In the genomic region with DNA sequence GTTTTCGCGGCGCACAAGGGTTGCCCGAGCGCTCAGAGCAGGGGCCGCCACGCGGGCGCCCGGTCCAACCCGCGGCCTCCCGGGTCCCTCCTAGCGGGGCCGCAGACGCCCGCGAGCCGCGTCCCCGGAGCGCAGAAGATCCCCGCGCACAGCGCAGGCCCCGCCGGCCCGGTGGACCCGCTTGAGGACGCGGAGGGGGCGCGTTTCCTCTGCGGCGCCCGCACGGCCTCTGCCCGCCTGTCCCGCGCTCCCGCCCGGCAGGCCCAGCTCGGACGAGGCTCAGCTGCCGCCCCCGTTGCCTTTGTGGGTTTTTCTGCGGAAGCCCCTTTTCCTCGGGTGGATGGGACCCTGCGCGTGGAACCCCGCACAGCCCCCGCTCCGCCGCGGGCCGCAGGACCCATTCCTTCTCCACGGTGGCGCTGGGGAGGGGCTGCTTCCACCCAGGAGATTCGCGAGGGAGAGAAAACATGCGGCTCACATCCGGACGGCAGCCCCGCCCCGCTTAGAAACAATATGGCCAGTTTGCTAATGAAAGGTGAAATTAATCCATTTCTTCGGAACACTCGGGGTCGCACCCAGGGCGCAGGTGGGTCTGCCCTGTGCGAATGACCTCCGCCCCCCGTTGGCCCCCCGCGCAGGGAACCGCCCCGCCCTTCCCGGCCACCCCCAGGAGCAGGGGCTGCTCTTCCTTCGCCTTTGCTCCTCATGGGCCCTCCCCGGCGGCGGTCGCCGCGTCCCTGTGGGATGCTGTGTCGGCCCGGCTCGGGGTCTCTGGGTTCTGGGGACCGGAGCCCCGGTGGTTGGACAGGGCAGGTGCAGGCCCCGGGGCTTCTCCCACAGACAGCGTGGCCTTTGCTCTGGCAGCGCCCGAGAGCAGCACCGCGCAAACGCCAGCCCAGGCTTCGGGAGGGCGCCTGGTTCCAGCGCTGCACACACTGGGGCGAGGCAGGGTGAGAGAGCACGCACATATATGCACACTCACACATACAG, we compare ENCODE assay signal across 14 cellular contexts. TPM values are rescaled to one million over a fixed set of nuclear protein-coding genes. Genes with fewer than 3 reads are reported as not detected.
DNase-seq lines count a peak whose midpoint lies in the region; ATAC-seq and TF ChIP-seq lines count a peak whose summit lies in the region.
"Had no signal": no experiment of that assay in that cellular context is flagged by ENCODE, and none has a peak within 500 bp of the region (broad histone marks: within the 10 kb centered on the region; RNA-seq: fewer than 3 reads in every experiment).

No MANE protein-coding gene starts in this region.

- H4K12ac ChIP-seq in trophoblast cell (ENCODE audit: low read depth, low read length): no peak overlapping the region

- H2BK5ac ChIP-seq in trophoblast cell (ENCODE audit: low read depth, low read length, poor library complexity): no peak overlapping the region

- H3K4me2 ChIP-seq in trophoblast cell (ENCODE audit: low read length): peak overlapping the region; percentile 46

- no peaks in the 10 kb centered on the region for H3K79me2 ChIP-seq in trophoblast cell (ENCODE audit: control insufficient read depth, insufficient read depth, low read length, poor library complexity)

- no peak overlapping the region for H2AFZ ChIP-seq in trophoblast cell (ENCODE audit: insufficient read depth, low read length, poor library complexity)

- H3K4me3 ChIP-seq in RWPE2 (ENCODE audit: severe bottlenecking): peak overlapping the region; percentile 1
- H3K4me3 ChIP-seq in right cardiac atrium (ENCODE audit: low read length): peak overlapping the region; percentile 4
- H3K4me3 ChIP-seq in trophoblast cell (ENCODE audit: low read depth, low read length): peak overlapping the region; percentile 59
- H3K4me3 ChIP-seq: SJCRH30 had no signal

- no peak for TF ChIP-seq CTCF in RWPE2 (IDR thresholded peaks at IDR 0.05; ENCODE audit: poor library complexity, severe bottlenecking)

- H3K14ac ChIP-seq in trophoblast cell (ENCODE audit: low read length): no peak overlapping the region

- 15% methylated on average over 101 of the region's 101 CpGs for WGBS in right cardiac atrium
- WGBS in trophoblast cell (ENCODE audit: extremely low coverage, insufficient coverage, insufficient read length): no CpG with 5 or more reads among the region's 101 CpGs

- no peak overlapping the region for H2AK5ac ChIP-seq in trophoblast cell (ENCODE audit: low read length)

- H3K79me1 ChIP-seq in trophoblast cell (ENCODE audit: low read length): no peaks in the 10 kb centered on the region

- H3K9ac ChIP-seq in trophoblast cell (ENCODE audit: low read length): no peak overlapping the region

- intact Hi-C loops in right cardiac atrium (cut with DNase I): no loop called here

- no peak overlapping the region for H2BK12ac ChIP-seq in trophoblast cell (ENCODE audit: low read length)

- peak overlapping the region; percentile 55 for H3K23ac ChIP-seq in trophoblast cell (ENCODE audit: low read length)

- H3K27me3 ChIP-seq in RWPE2 (ENCODE audit: insufficient read depth, poor library complexity, severe bottlenecking): peaks cover 18% of the 10 kb centered on the region
- H3K27me3 ChIP-seq in right cardiac atrium (ENCODE audit: control insufficient read depth, insufficient read depth): no peaks in the 10 kb centered on the region
- H3K27me3 ChIP-seq in trophoblast cell (ENCODE audit: insufficient read depth, low read length): peaks cover 34% of the 10 kb centered on the region
- H3K27me3 ChIP-seq: SJCRH30 had no signal

- H3K9me3 ChIP-seq in RWPE2 (ENCODE audit: severe bottlenecking) (no peaks in the 10 kb centered on the region), right cardiac atrium (ENCODE audit: control insufficient read depth, low read length) (no peaks in the 10 kb centered on the region), trophoblast cell (ENCODE audit: insufficient read depth, low read depth, low read length) (peaks cover 10% of the 10 kb centered on the region)
- H3K9me3 ChIP-seq: SJCRH30 had no signal

- H3K18ac ChIP-seq in trophoblast cell (ENCODE audit: low read length): no peak overlapping the region

- peak; percentile 40 for DNase-seq in AG20443 (ENCODE audit: low spot score)
- DNase-seq in RWPE2 (ENCODE audit: low spot score): peak; percentile 56
- peak in 1 of 3 donors; percentile 48 for DNase-seq in right cardiac atrium
- no peak for DNase-seq in trophoblast cell
- no peak for DNase-seq in AG08395 (ENCODE audit: low spot score)
- no peak for DNase-seq in activated gamma-delta T cell treated with Interleukin-2 at 50 U/mL for 16 hours
- DNase-seq: activated T-cell treated with anti-CD3 and anti-CD28 coated beads, Interleukin-2, amount 50 U/mL, for 4 hours; CD8-positive, alpha-beta T cell; NCI-H1105 treated with DMSO at 0.1 percent for 48 hours; NCI-H69; SJCRH30 had no signal

- no peak overlapping the region for H4K8ac ChIP-seq in trophoblast cell (ENCODE audit: low read depth, low read length)

- no peak overlapping the region for H3K27ac ChIP-seq in RWPE2 (ENCODE audit: poor library complexity, severe bottlenecking)
- H3K27ac ChIP-seq in right cardiac atrium (ENCODE audit: low read length): no peak overlapping the region
- H3K27ac ChIP-seq in trophoblast cell (ENCODE audit: low read depth, low read length): no peak overlapping the region
- H3K27ac ChIP-seq: SJCRH30 had no signal

- peaks cover 21% of the 10 kb centered on the region for H3K4me1 ChIP-seq in RWPE2 (ENCODE audit: insufficient read depth, poor library complexity, severe bottlenecking)
- H3K4me1 ChIP-seq in right cardiac atrium (ENCODE audit: control insufficient read depth, insufficient read depth, low read length): no peaks in the 10 kb centered on the region
- peaks cover 3 to 6% of the 10 kb centered on the region in 2 experiments for H3K4me1 ChIP-seq in trophoblast cell (ENCODE audit: control insufficient read depth in 1 of 2, insufficient read depth in 2 of 2, low read length in 2 of 2)

- H3K4ac ChIP-seq in trophoblast cell (ENCODE audit: low read depth, low read length): no peak overlapping the region

- ATAC-seq in RWPE2 (ENCODE audit: low read depth) (no peak), right cardiac atrium (no peak), GM21576 (IDR thresholded peaks at IDR 0.05; ENCODE audit: unreplicated experiment) (no peak), HG03342 (IDR thresholded peaks at IDR 0.05; ENCODE audit: unreplicated experiment) (no peak)
- ATAC-seq: CD8-positive, alpha-beta T cell had no signal

- no peak overlapping the region for H2BK120ac ChIP-seq in trophoblast cell (ENCODE audit: insufficient read depth, low read length, poor library complexity)

- H3K36me3 ChIP-seq in RWPE2 (ENCODE audit: low read depth): no peaks in the 10 kb centered on the region
- H3K36me3 ChIP-seq in trophoblast cell (ENCODE audit: control insufficient read depth in 1 of 2, insufficient read depth in 2 of 2, low read length in 2 of 2): no peaks in the 10 kb centered on the region
- H3K36me3 ChIP-seq: SJCRH30 had no signal

- H4K91ac ChIP-seq in trophoblast cell (ENCODE audit: low read depth, low read length): no peak overlapping the region

RNA-seq across cellular contexts. Expression of a gene that starts 9.3 kb away (rescaled TPM):
- total RNA-seq in right cardiac atrium: under 1 TPM in 2 of 4 donors, not detected in 2; 0.15 to 0.37 TPM
- polyA plus RNA-seq in right cardiac atrium: not detected
- polyA plus RNA-seq in trophoblast cell (2013): not detected in 2 replicates
- total RNA-seq: activated B cell treated with CpG ODN at 0.5 μM for 24 hours; activated T-cell treated with anti-CD3 and anti-CD28 coated beads, Interleukin-2, amount 50 U/mL, for 4 hours; CD8-positive, alpha-beta T cell; SJCRH30 had no signal

Comparison
In these comparisons a context has a peak if more than half of its experiments do, and no peak if none do; other contexts are left out.
1. DNase-seq: peak in AG20443 (single experiment) and RWPE2 (single experiment); none in trophoblast cell (0 of 2), AG08395 (single experiment) and activated gamma-delta T cell treated with Interleukin-2 at 50 U/mL for 16 hours (single experiment).
2. H3K4me3 ChIP-seq: peak in every context shown above with its lines; median percentile 59 in trophoblast cell; 4 in right cardiac atrium; 1 in RWPE2.